Comparison of ENCODE assay signal across 8 cellular contexts in the genomic region with DNA sequence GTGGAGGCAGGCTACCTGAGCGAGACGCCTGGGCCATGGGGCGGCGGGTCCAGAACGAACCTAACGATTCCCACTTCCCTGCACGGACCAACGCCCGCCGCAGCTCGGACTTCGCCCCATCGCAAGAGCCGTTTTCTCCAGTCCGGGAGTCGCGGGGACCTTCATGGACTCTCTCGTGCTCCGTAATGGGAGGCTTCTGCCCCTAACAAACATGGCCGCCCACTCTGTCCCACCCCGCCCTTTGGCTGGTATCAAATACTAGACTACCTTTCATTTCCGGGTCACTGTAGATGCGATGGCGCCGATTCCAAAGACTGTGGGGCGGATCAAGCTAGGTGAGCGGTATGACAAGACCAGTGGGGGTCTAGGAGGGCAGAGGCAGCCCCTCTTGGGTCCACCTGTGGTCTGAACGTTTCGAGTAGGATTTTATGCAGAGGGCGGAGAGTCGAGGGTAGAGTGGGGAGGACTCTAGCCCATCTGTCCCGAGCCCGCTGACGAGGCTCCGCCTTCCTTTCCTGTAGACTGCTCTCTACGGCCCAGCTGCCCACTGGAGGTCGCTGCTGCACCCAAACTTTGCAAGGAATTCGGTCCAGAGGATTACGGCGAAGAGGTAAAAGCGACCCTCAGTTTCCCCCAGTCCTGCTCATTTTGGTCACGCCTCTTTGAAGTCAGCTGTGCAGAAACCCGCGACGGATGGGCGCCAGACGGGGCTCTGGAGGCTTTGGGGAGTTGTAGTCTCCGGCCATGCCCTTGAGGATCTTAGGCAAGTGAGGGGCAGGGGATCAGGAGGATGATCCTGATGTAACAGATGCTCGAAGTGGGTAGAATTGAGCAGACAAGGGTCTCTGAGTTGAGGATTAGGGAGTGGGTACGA. TPM values are rescaled to one million over a fixed set of nuclear protein-coding genes. Genes with fewer than 3 reads are reported as not detected.
DNase-seq lines count a peak whose midpoint lies in the region; ATAC-seq and TF ChIP-seq lines count a peak whose summit lies in the region.

A gene with protein sequence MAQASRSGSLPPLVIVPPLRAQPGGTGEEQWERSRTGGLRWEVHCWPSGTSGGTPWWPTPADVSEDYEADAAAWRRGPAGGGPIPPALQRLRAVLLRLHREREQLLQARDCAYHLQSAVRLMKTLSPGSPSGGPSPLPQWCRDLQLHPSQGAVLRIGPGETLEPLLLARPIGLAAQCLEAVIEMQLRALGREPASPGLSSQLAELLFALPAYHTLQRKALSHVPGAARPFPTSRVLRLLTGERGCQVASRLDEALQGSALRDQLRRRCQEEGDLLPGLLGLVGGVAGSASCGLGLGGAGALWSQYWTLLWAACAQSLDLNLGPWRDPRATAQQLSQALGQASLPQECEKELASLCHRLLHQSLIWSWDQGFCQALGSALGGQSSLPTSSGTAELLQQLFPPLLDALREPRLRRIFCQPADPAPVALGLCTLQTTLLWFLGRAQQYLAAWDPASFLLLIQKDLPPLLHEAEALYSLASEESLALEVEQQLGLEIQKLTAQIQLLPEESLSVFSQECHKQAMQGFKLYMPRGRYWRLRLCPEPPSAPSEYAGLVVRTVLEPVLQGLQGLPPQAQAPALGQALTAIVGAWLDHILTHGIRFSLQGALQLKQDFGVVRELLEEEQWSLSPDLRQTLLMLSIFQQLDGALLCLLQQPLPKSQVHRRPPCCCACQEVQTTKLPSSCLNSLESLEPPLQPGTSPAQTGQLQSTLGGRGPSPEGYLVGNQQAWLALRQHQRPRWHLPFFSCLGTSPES (minus strand): TSS at position 198 of the 874 bp plus-strand sequence. CDS start 161 bp downstream, at position 37.
A gene (plus strand): TSS at position 281 of the 874 bp plus-strand sequence. CDS start 15 bp downstream, at position 296.

- peak within 1 kb of the TSS; percentile 97 for H3K4ac ChIP-seq in IMR-90 (ENCODE audit: low read depth, low read length)

- H2BK120ac ChIP-seq in IMR-90 (ENCODE audit: low read depth, low read length): peak within 1 kb of the TSS; percentile 98

- peak within 1 kb of the TSS; percentile 95 for H3K56ac ChIP-seq in IMR-90 (ENCODE audit: extremely low read depth, insufficient read depth, low read length)

- CTCF ChIA-PET in IMR-90 (lab: Yijun Ruan, JAX): interaction anchor here (0.6 to 3.4 kb wide), 6 partner anchors 14 to 106 kb away, joined by 3 to 17 read pairs (median 4); no protein-coding TSS in a partner anchor

- peak within 1 kb of the TSS; percentile 92 for H2BK5ac ChIP-seq in IMR-90 (ENCODE audit: low read depth, low read length, poor library complexity, severe bottlenecking)

- H3K9me1 ChIP-seq in IMR-90 (ENCODE audit: insufficient read depth, low read length): peaks cover 7% of the 10 kb centered on the region; the same call in 1 of the 2 replicates

- POLR2A ChIA-PET in IMR-90 (lab: Charles Lee; ENCODE audit: unreplicated experiment): interaction anchor here (1.1 to 1.4 kb wide), 2 partner anchors 21 to 24 kb away, joined by 3 to 5 read pairs; a partner anchor contains a TSS

- H3K4me1 ChIP-seq in IMR-90 (ENCODE audit: control insufficient read depth, insufficient read depth, low read length): peaks cover 13% of the 10 kb centered on the region
- H3K4me1 ChIP-seq in muscle layer of colon (ENCODE audit: insufficient read depth, low read length): peaks cover 26% of the 10 kb centered on the region

- peaks cover 3% of the 10 kb centered on the region; the same call in 1 of the 2 replicates for H4K20me1 ChIP-seq in IMR-90 (ENCODE audit: insufficient read depth, low read length)

- intact Hi-C loops in IMR-90 (cut with micrococcal nuclease): loop anchor here (1.0 kb wide), 3 partner anchors 29 to 104 kb away; a partner anchor contains a TSS

- peak within 1 kb of the TSS; percentile 80 for H3K4me3 ChIP-seq in IMR-90 (ENCODE audit: insufficient read depth, low read depth, low read length)
- H3K4me3 ChIP-seq in muscle layer of colon (ENCODE audit: low read depth in 1 of 2, low read length in 2 of 2): peak within 1 kb of the TSS; percentile 85 to 99

- H4K5ac ChIP-seq in IMR-90 (ENCODE audit: low read depth, low read length): peak within 1 kb of the TSS; percentile 97

- peak within 1 kb of the TSS; percentile 98 for H3K23ac ChIP-seq in IMR-90 (ENCODE audit: low read depth, low read length)

- DNase-seq in DMS153 treated with DMSO at 0.1 percent for 48 hours (lab: John Stamatoyannopoulos, UW; ENCODE audit: unreplicated experiment): peak; percentile 98
- peak; percentile 93 for DNase-seq in IMR-90
- DNase-seq in OCI-M2 (lab: John Stamatoyannopoulos, UW; ENCODE audit: unreplicated experiment): peak; percentile 93
- DNase-seq in activated T-cell treated with anti-CD3 and anti-CD28 coated beads for 4 hours: peak; percentile 90
- DNase-seq in erythroblast (lab: John Stamatoyannopoulos, UW): peak; percentile 96 to 97
- peak; percentile 80 for DNase-seq in stimulated activated CD8-positive, alpha-beta memory T cell treated with anti-CD3 and anti-CD28 coated beads, Interleukin-7, amount 100 ng/mL, for 24 hours (ENCODE audit: low read depth)

- H3K9ac ChIP-seq in IMR-90 (ENCODE audit: low read depth, low read length) (peak within 1 kb of the TSS; percentile 89), muscle layer of colon (ENCODE audit: low read length) (peak within 1 kb of the TSS; percentile 69)

- in situ Hi-C loops in IMR-90 (cut with MboI; ENCODE audit: low sequenced_read_pairs): loop anchor here (5.0 to 25.0 kb wide), 2 partner anchors 94 to 379 kb away; no protein-coding TSS in a partner anchor

- H4K8ac ChIP-seq in IMR-90 (ENCODE audit: low read depth in 2 of 2, low read length in 2 of 2): peak within 1 kb of the TSS; percentile 79 to 100

- peak within 1 kb of the TSS; percentile 91 for H3K27ac ChIP-seq in IMR-90 (ENCODE audit: insufficient read depth, low read length)
- H3K27ac ChIP-seq in muscle layer of colon (ENCODE audit: low read depth, low read length): peak within 1 kb of the TSS; percentile 93

- H2BK20ac ChIP-seq in IMR-90 (ENCODE audit: low read depth, low read length): peak within 1 kb of the TSS; percentile 93

- dilution Hi-C loops in IMR-90 (cut with HindIII; ENCODE audit: low sequenced_read_pairs, unreplicated experiment): no loop called here

- peak within 1 kb of the TSS; percentile 99 for H2AK9ac ChIP-seq in IMR-90 (replicated peaks; ENCODE audit: low read depth, low read length, poor library complexity)

- WGBS in IMR-90 (ENCODE audit: extremely low coverage in 2 of 2, insufficient read length in 1 of 2), 2 experiments: 0% methylated on average over 13 of the region's 50 CpGs; no CpG with 5 or more reads in 1 of the 2 experiments

- H2AFZ ChIP-seq in IMR-90 (replicated peaks; ENCODE audit: low read length, poor library complexity): peak within 1 kb of the TSS; percentile 100

- BruUV-seq in IMR-90 (replicated peaks; lab: Mats Ljungman, UMichigan): no TSS peak

- peak within 1 kb of the TSS; percentile 99 for H4K91ac ChIP-seq in IMR-90 (ENCODE audit: insufficient read depth, low read depth, low read length)

- ATAC-seq in GM21526 (IDR thresholded peaks at IDR 0.05; ENCODE audit: low FRiP score, unreplicated experiment): peak; percentile 84
- ATAC-seq in IMR-90 (ENCODE audit: low read depth): peak; percentile 93

- H3K4me2 ChIP-seq in IMR-90 (ENCODE audit: low read depth, low read length): peak within 1 kb of the TSS; percentile 97

- TF ChIP-seq RAD21 in IMR-90 (IDR thresholded peaks at IDR 0.05; ENCODE audit: low read length): peak; percentile 75

- H2BK15ac ChIP-seq in IMR-90 (ENCODE audit: low read depth, low read length): peak within 1 kb of the TSS; percentile 99; the same call in 2 of the 3 replicates

- peak within 1 kb of the TSS; percentile 87 for H3K18ac ChIP-seq in IMR-90 (ENCODE audit: low read depth, low read length)

- no peaks in the 10 kb centered on the region for H3K27me3 ChIP-seq in IMR-90 (ENCODE audit: control insufficient read depth, insufficient read depth, low read length)
- H3K27me3 ChIP-seq in muscle layer of colon (ENCODE audit: control insufficient read depth in 1 of 2, insufficient read depth in 2 of 2, low read length in 2 of 2): no peaks in the 10 kb centered on the region

- H2AK5ac ChIP-seq in IMR-90 (ENCODE audit: low read depth, low read length): peak within 1 kb of the TSS; percentile 73

- H3K9me3 ChIP-seq in IMR-90 (ENCODE audit: control insufficient read depth, insufficient read depth, low read length) (no peaks in the 10 kb centered on the region), muscle layer of colon (ENCODE audit: low read length) (no peaks in the 10 kb centered on the region)

- peaks cover 24 to 63% of the 10 kb centered on the region in 2 experiments for H3K79me1 ChIP-seq in IMR-90 (ENCODE audit: low read depth in 1 of 2, low read length in 2 of 2)

- H3K14ac ChIP-seq in IMR-90 (replicated peaks; ENCODE audit: low read depth, low read length): peak within 1 kb of the TSS; percentile 99

- TF ChIP-seq POLR2A in IMR-90 (IDR thresholded peaks at IDR 0.05; ENCODE audit: low read depth, low read length) (peak; percentile 57; the same call in 1 of the 2 replicates), erythroblast (IDR thresholded peaks at IDR 0.05; ENCODE audit: low read length) (peak; percentile 80)

- H3K36me3 ChIP-seq in IMR-90 (ENCODE audit: control insufficient read depth, insufficient read depth, low read length) (peaks cover 7% of the 10 kb centered on the region), muscle layer of colon (ENCODE audit: insufficient read depth, low read length) (peaks cover 26% of the 10 kb centered on the region)

- TF ChIP-seq CTCF in IMR-90 (conservative IDR thresholded peaks at IDR 0.05; ENCODE audit: low read depth, low read length): peak; percentile 90

TF ChIP-seq in IMR-90, 13 proteins besides CTCF, POLR2A, EP300 and RAD21 (continues in another document):
- TF ChIP-seq MAFK (IDR thresholded peaks at IDR 0.05; ENCODE audit: low read depth, low read length): 0 out of 2 replicates have a peak, but pooled peaks have one; percentile 5
- TF ChIP-seq RCOR1 (IDR thresholded peaks at IDR 0.05; ENCODE audit: insufficient replicate concordance, low read length): peak; percentile 20
- peak; percentile 81; the same call in 1 of the 2 replicates for TF ChIP-seq MAZ (IDR thresholded peaks at IDR 0.05; ENCODE audit: borderline replicate concordance, low read depth, low read length)
- 0 out of 2 replicates have a peak, but pooled peaks have one; percentile 21 for TF ChIP-seq BHLHE40 (IDR thresholded peaks at IDR 0.05; ENCODE audit: low read depth, low read length)
- TF ChIP-seq SMC3 (IDR thresholded peaks at IDR 0.05; ENCODE audit: low read depth, low read length): peak; percentile 88
- TF ChIP-seq NFE2L2 (IDR thresholded peaks at IDR 0.05; ENCODE audit: low read depth, low read length): no peak; the same call in 1 of the 2 replicates

RNA-seq across cellular contexts. Expression of the first gene that starts in this region (rescaled TPM):
- total RNA-seq in IMR-90 (2012; rRNA removed): 6.1 and 8.4 TPM in 2 replicates
- polyA plus RNA-seq in IMR-90 (2012; rRNA removed): 11.1 and 14.0 TPM in 2 replicates
- 2.8 and 4.6 TPM in 2 replicates for polyA plus RNA-seq in IMR-90 (2012; cell fraction: cytosol; rRNA removed)
- 53.9 and 76.0 TPM in 2 replicates for polyA plus RNA-seq in IMR-90 (2012; cell fraction: nucleus; rRNA removed; ENCODE audit: low replicate concordance)

RNA-seq across cellular contexts. Expression of the second gene that starts in this region (rescaled TPM):
- 6.3 and 9.2 TPM in 2 replicates for total RNA-seq in IMR-90 (2012; rRNA removed)
- 18.8 and 20.5 TPM in 2 replicates for polyA plus RNA-seq in IMR-90 (2012; rRNA removed)
- polyA plus RNA-seq in IMR-90 (2012; cell fraction: cytosol; rRNA removed): 10.7 and 13.0 TPM in 2 replicates
- polyA plus RNA-seq in IMR-90 (2012; cell fraction: nucleus; rRNA removed; ENCODE audit: low replicate concordance): 90.3 and 92.6 TPM in 2 replicates

Comparison
In these comparisons a context has a peak if more than half of its experiments do, and no peak if none do; other contexts are left out.
1. Peak in every context shown above with its lines: DNase-seq, ATAC-seq, H3K4me3 ChIP-seq and H3K27ac ChIP-seq.